4 cellular contexts compared by ENCODE assay signal in the genomic region with DNA sequence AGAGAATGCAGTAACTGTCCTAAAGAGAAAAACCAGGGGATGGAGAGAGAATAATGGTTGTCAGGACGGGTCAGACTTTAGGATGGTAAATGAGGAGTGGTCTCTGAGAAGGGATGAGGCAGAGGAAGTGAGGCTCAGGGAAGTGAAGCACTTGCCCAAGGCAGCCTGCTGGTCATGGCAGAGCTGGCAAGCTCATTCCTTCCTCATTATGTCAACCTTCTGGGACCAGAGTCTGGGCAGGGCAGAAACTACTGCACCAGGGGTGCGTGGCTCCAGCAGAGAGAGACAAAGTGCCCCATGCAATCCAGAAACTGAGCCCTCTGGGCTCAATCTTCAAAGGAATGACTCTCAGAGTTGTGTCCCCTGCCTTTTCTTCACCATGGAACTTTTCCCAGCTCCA. TPM values are rescaled to one million over a fixed set of nuclear protein-coding genes. Genes with fewer than 3 reads are reported as not detected.
"Had no signal": no experiment of that assay in that cellular context is flagged by ENCODE, and none has a peak within 500 bp of the region (broad histone marks: within the 10 kb centered on the region; RNA-seq: fewer than 3 reads in every experiment).

No MANE protein-coding gene starts in this region.

RNA-seq across cellular contexts. Expression of a gene that starts 27.5 kb away (rescaled TPM):
- total RNA-seq: LHCN-M2, M059J, MCF 10A, NCI-H460 had no signal

RNA-seq across cellular contexts. Expression of a gene that starts 53.6 kb away (rescaled TPM):
- total RNA-seq: LHCN-M2, MCF 10A, NCI-H460 had no signal
